8 cellular contexts compared by ENCODE assay signal in the genomic region with DNA sequence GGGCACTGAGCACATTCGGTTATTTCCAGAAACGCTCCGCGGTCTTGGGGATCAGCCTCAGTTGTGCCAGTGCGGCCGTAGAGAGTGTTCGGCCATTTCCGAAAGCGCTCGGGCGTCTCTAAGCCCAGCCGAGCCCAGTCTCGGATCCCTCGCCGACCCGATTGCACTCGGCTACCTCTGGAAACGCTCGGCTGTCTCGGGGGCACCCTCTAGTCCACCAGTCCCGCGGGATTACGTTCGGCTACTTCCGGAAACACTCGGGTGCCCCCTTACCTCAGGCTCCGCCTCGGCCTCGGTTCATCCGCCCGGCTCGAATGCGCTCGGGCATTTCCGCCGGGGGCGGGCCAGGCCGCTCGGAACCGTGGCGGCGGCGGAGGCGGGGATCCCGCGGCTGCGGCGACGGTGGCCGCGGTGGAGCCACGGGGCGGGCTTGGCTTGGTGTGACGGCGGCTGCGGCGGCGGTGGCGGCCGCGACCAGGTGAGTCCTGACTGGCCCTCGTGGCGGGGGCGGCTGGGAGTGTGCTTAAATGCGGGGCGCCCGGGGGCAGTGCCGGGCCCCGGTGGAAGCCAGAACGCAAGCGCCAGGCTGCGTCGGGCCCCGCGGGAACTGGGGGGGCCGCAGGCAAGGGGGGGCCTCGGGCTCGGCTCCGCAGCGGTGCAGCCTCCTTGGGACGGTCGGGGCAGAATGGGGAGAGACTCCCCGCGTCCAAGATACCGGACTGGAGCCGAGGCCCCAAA. TPM values are rescaled to one million over a fixed set of nuclear protein-coding genes. Genes with fewer than 3 reads are reported as not detected.
A peak's percentile ranks its signal among the peaks of the same experiment; 100 is the strongest.
DNase-seq lines count a peak whose midpoint lies in the region; ATAC-seq and TF ChIP-seq lines count a peak whose summit lies in the region.

Gene PIK3R2 (plus strand): TSS at position 347 of the 738 bp plus-strand sequence. CDS start 2,717 bp downstream, outside the sequence.

- H3K79me2 ChIP-seq in PC-3 (ENCODE audit: low read length): peaks cover 30% of the 10 kb centered on the region

- no peaks in the 10 kb centered on the region; the same call in 1 of the 2 replicates for H4K20me1 ChIP-seq in PC-3 (ENCODE audit: low read length)

- H3K4me3 ChIP-seq in Jurkat, Clone E6-1 (ENCODE audit: low read length): peak within 1 kb of the TSS; percentile 75
- H3K4me3 ChIP-seq in PC-3 (ENCODE audit: low read length): peak within 1 kb of the TSS; percentile 80

- peak; percentile 63 for ATAC-seq in GM21717 (IDR thresholded peaks at IDR 0.05; ENCODE audit: unreplicated experiment)
- peak; percentile 89 for ATAC-seq in PC-3

- intact Hi-C loops in PC-3 (cut with micrococcal nuclease): loop anchor here (1.0 kb wide), 1 partner anchor 40 kb away; no protein-coding TSS in a partner anchor

- no peaks in the 10 kb centered on the region for H3K9me2 ChIP-seq in PC-3 (replicated peaks; ENCODE audit: low read length)

- H3K4me1 ChIP-seq in PC-3 (ENCODE audit: insufficient read depth, low read length): peaks cover 18% of the 10 kb centered on the region

- peak within 1 kb of the TSS; percentile 99 for H3K9ac ChIP-seq in PC-3 (ENCODE audit: low read length)

- peak within 1 kb of the TSS; percentile 99 for H3K4me2 ChIP-seq in PC-3 (ENCODE audit: low read length)

- peak within 1 kb of the TSS; percentile 46 for H3K27ac ChIP-seq in PC-3 (ENCODE audit: low read length)

- no TSS peak for BruUV-seq in PC-3 (replicated peaks; lab: Mats Ljungman, UMichigan)

- CTCF ChIA-PET in PC-3 (lab: Charles Lee): interaction anchor here (0.6 to 1.5 kb wide), 2 partner anchors 40 to 58 kb away, joined by 3 to 13 read pairs; no protein-coding TSS in a partner anchor

- H3K36me3 ChIP-seq in PC-3 (ENCODE audit: low read depth, low read length): 0 out of 2 replicates have a peak, but pooled peaks cover 5% of the 10 kb centered on the region

- no peaks in the 10 kb centered on the region for H3K27me3 ChIP-seq in PC-3 (ENCODE audit: low read length)

- POLR2A ChIA-PET in PC-3 (lab: Charles Lee; ENCODE audit: unreplicated experiment): no interaction called here

- H3F3A ChIP-seq in PC-3 (ENCODE audit: low read length, unreplicated experiment): no peaks in the 10 kb centered on the region

- DNase-seq in DMS114 treated with DMSO at 0.1 percent for 48 hours (lab: John Stamatoyannopoulos, UW; ENCODE audit: unreplicated experiment) (peak; percentile 98), PC-3 (peak; percentile 100), activated T-cell treated with anti-CD3 and anti-CD28 coated beads for 4 hours (peak; percentile 98), epidermal melanocyte (ENCODE audit: insufficient read length, low spot score) (peak; percentile 99), midbrain (lab: John Stamatoyannopoulos, UW) (peak; percentile 99)
- DNase-seq in Jurkat, Clone E6-1 (ENCODE audit: low read depth, low spot score): peak; percentile 98
- peak; percentile 99 to 100 for DNase-seq in stimulated activated CD8-positive, alpha-beta memory T cell treated with anti-CD3 and anti-CD28 coated beads, Interleukin-15, amount 100 ng/mL, for 48 hours (ENCODE audit: low read depth in 2 of 2)

- no peak for TF ChIP-seq CTCF in PC-3 (conservative IDR thresholded peaks at IDR 0.05; ENCODE audit: low read depth, low read length)

- peak within 1 kb of the TSS; percentile 94 for H2AFZ ChIP-seq in PC-3 (ENCODE audit: low read length)

- H3K9me3 ChIP-seq in PC-3 (ENCODE audit: low read length): no peaks in the 10 kb centered on the region

RNA-seq across cellular contexts. Expression of gene PIK3R2, which starts in this region (rescaled TPM):
- 10.4 TPM for polyA plus RNA-seq in Jurkat, Clone E6-1 (2012; ENCODE audit: insufficient read depth, insufficient read length)
- 13.9 and 15.8 TPM in 2 replicates for total RNA-seq in PC-3 (2014; rRNA removed)

Comparison
In these comparisons a context has a peak if more than half of its experiments do, and no peak if none do; other contexts are left out.
1. Peak in every context shown above with its lines: DNase-seq, ATAC-seq, H3K4me3 ChIP-seq and H3K27ac ChIP-seq.